8 cellular contexts compared by ENCODE assay signal in the genomic region with DNA sequence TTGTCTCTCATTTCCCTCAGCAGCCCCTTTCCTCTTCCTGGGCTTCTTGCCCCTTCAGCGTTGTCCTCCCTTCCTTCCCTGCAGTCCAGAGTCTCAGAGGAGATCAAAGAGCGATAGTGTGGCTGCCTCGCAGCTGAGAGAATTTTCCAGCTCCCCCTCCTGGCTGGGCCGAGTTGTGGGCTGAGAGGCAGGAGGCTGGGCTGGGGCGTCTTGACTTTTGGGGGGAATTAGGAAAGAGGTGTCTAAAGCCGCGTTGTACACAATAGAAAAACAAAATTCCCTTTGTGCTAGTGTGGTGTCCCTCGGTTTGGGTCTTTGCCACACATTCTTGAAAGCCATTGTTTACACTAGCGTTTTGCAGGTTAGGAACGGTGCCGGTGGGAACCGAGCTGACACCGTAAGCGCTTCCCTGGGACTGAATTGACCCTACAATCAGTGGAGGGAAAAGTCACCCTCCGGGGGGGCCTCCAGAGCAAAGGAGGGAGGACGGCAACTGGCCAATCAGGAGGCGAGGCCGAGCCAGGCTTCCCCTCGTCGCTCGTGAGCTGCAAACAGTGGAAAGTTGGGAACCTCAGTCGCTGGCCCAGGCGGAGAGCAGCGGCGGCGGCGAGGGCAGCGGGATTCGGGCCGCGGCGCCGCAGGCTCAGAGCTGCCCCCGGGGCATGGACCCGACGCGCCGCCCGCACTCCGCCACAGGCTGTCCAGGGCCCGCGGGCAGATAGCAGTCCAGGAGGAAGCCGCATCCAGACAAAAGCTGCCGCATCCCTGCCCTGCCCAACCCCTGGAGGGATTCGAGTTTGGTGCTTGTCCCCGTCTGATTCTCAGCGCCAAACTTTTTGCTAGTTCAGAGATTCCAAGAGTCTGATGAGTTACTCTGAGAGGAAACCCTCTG. TPM values are rescaled to one million over a fixed set of nuclear protein-coding genes. Genes with fewer than 3 reads are reported as not detected.
A peak's percentile ranks its signal among the peaks of the same experiment; 100 is the strongest.
DNase-seq lines count a peak whose midpoint lies in the region; ATAC-seq and TF ChIP-seq lines count a peak whose summit lies in the region.

A gene (plus strand): TSS at position 574 of the 892 bp plus-strand sequence. CDS start 389 bp downstream, outside the sequence.

- no peaks in the 10 kb centered on the region for H3K9me3 ChIP-seq in gastrocnemius medialis

- no peak within 1 kb of the TSS for H3K27ac Mint-ChIP-seq in central memory CD8-positive, alpha-beta T cell (ENCODE audit: low read depth)

- peaks cover 9% of the 10 kb centered on the region for H3K9me3 Mint-ChIP-seq in central memory CD8-positive, alpha-beta T cell

- in situ Hi-C loops in gastrocnemius medialis (cut with MboI; ENCODE audit: low sequenced_read_pairs in 4 of 4): no loop called here

- peaks cover 90% of the 10 kb centered on the region for H3K27me3 Mint-ChIP-seq in central memory CD8-positive, alpha-beta T cell

- no peak for ATAC-seq in central memory CD8-positive, alpha-beta T cell (replicated peaks; ENCODE audit: extremely low read depth, poor library complexity, severe bottlenecking)
- ATAC-seq in gastrocnemius medialis (peak; percentile 73 to 79), HG03280 (IDR thresholded peaks at IDR 0.05; ENCODE audit: unreplicated experiment) (no peak), HG02970 (IDR thresholded peaks at IDR 0.05; ENCODE audit: low FRiP score, unreplicated experiment) (no peak)

- peak; percentile 65 for DNase-seq in DMS53 (lab: John Stamatoyannopoulos, UW)
- DNase-seq in HuH-7.5 (ENCODE audit: low spot score): peak; percentile 17
- DNase-seq in SKM-1 (lab: John Stamatoyannopoulos, UW; ENCODE audit: unreplicated experiment): peak; percentile 25
- no peak for DNase-seq in central memory CD8-positive, alpha-beta T cell (ENCODE audit: low spot score in 2 of 2)
- peak; percentile 17 for DNase-seq in inferior parietal cortex (ENCODE audit: extremely low spot score)
- DNase-seq in gastrocnemius medialis: peak; percentile 40 to 46

- peaks cover 4 to 5% of the 10 kb centered on the region in 2 donors for H3K4me1 ChIP-seq in gastrocnemius medialis

- H3K4me3 Mint-ChIP-seq in central memory CD8-positive, alpha-beta T cell: peak within 1 kb of the TSS; percentile 53

- H3K27me3 ChIP-seq in gastrocnemius medialis: no peaks in the 10 kb centered on the region

- TF ChIP-seq POLR2A in gastrocnemius medialis (IDR thresholded peaks at IDR 0.05): peak; percentile 15 to 67

- H3K4me3 ChIP-seq in gastrocnemius medialis: peak within 1 kb of the TSS; percentile 49 to 68 (median 57)

- H3K4me1 Mint-ChIP-seq in central memory CD8-positive, alpha-beta T cell: peaks cover 18% of the 10 kb centered on the region

- peak within 1 kb of the TSS; percentile 51 to 69 (median 64) for H3K27ac ChIP-seq in gastrocnemius medialis

- H3K36me3 ChIP-seq in gastrocnemius medialis: no peaks in the 10 kb centered on the region

- intact Hi-C loops in gastrocnemius medialis (cut with DNase I; ENCODE audit: low total_unique reads): no loop called here

- TF ChIP-seq CTCF in gastrocnemius medialis (IDR thresholded peaks at IDR 0.05 in 4 of 5, conservative IDR thresholded peaks at IDR 0.05 in 1 of 5): peak in 2 of 5 experiments; percentile 20 to 42

- peaks cover 5% of the 10 kb centered on the region for H3K36me3 Mint-ChIP-seq in central memory CD8-positive, alpha-beta T cell (ENCODE audit: insufficient read depth)

RNA-seq across cellular contexts. Expression of the gene that starts here (rescaled TPM):
- 1 to 10 TPM; 2.6 to 7.5 (median 5.1) TPM for total RNA-seq in gastrocnemius medialis

Comparison
In these comparisons a context has a peak if more than half of its experiments do, and no peak if none do; other contexts are left out.
1. DNase-seq: peak in DMS53 (single experiment), HuH-7.5 (single experiment), SKM-1 (single experiment), inferior parietal cortex (single experiment) and gastrocnemius medialis (2 of 2); none in central memory CD8-positive, alpha-beta T cell (0 of 2).
2. ATAC-seq: peak in gastrocnemius medialis (2 of 2); none in central memory CD8-positive, alpha-beta T cell (single experiment), HG03280 (single experiment) and HG02970 (single experiment).